Comparison of ENCODE assay signal across 10 cellular contexts in genomic region chr14:78254911-78255431, GRCh38.
DNase-seq lines count a peak whose midpoint lies in the region; ATAC-seq, FAIRE-seq and TF ChIP-seq lines count a peak whose summit lies in the region.
"Had no signal": no experiment of that assay in that cellular context is flagged by ENCODE, and none has a peak within 500 bp of the region (broad histone marks: within the 10 kb centered on the region; RNA-seq: fewer than 3 reads in every experiment).

No MANE protein-coding gene starts in this region.

- no peak overlapping the region for H2AFZ ChIP-seq in HepG2 (ENCODE audit: low read length)
- H2AFZ ChIP-seq in astrocyte (ENCODE audit: low read depth, low read length) = no peak overlapping the region

- H3K4me2 ChIP-seq in HepG2 (ENCODE audit: low read depth, low read length) = no peak overlapping the region
- peak overlapping the region; percentile 14 for H3K4me2 ChIP-seq in astrocyte (ENCODE audit: low read length)

- FAIRE-seq in HepG2 (lab: Jason Lieb, UNC) (no peak), astrocyte (lab: Jason Lieb, UNC) (no peak)

- H4K20me1 ChIP-seq in HepG2 (ENCODE audit: insufficient read depth, low read length) (no peaks in the 10 kb centered on the region), astrocyte (ENCODE audit: insufficient read depth, low read length) (no peaks in the 10 kb centered on the region)

- H3K36me3 ChIP-seq in HepG2 (replicated peaks in 1 of 2; ENCODE audit: control insufficient read depth in 1 of 2, insufficient read depth in 2 of 2, low read length in 2 of 2) = no peaks in the 10 kb centered on the region
- no peaks in the 10 kb centered on the region for H3K36me3 ChIP-seq in right lobe of liver
- H3K36me3 ChIP-seq in astrocyte (ENCODE audit: insufficient read depth, low read length) = no peaks in the 10 kb centered on the region

- no peak overlapping the region for H3K4me3 ChIP-seq in HepG2 (replicated peaks in 1 of 3; ENCODE audit: insufficient read depth in 1 of 3, low read depth in 2 of 3, low read length in 3 of 3)
- no peak overlapping the region for H3K4me3 ChIP-seq in right lobe of liver
- H3K4me3 ChIP-seq in astrocyte (ENCODE audit: insufficient read depth, low read depth, low read length) = no peak overlapping the region

- POLR2A ChIA-PET in HepG2 (lab: Yijun Ruan, JAX) = no interaction called here

- no peaks in the 10 kb centered on the region for H3K4me1 ChIP-seq in HepG2 (ENCODE audit: insufficient read depth, low read length)
- H3K4me1 ChIP-seq in right lobe of liver = no peaks in the 10 kb centered on the region
- peaks cover 11% of the 10 kb centered on the region for H3K4me1 ChIP-seq in astrocyte (ENCODE audit: insufficient read depth, low read length)

- H3K27ac ChIP-seq in HepG2 (ENCODE audit: extremely low read length, insufficient read depth, low read length) (no peak overlapping the region), right lobe of liver (no peak overlapping the region), astrocyte (ENCODE audit: low read depth, low read length) (peak overlapping the region; percentile 81)

- intact Hi-C loops in HepG2 (cut with micrococcal nuclease; ENCODE audit: unreplicated experiment) (no loop called here), right lobe of liver (cut with DNase I) (no loop called here), head of caudate nucleus (cut with DNase I) (no loop called here)

- H3K27ac Mint-ChIP-seq in astrocyte (ENCODE audit: unreplicated experiment) = peak overlapping the region; percentile 87
- no peak overlapping the region for H3K27ac Mint-ChIP-seq in stimulated activated naive CD8-positive, alpha-beta T cell treated with anti-CD3 and anti-CD28 coated beads, Interleukin-15, amount 100 ng/mL, for 72 hours
- H3K27ac Mint-ChIP-seq: WTC11 had no signal

- peaks cover 23% of the 10 kb centered on the region for H3K4me1 Mint-ChIP-seq in astrocyte (ENCODE audit: low read depth, unreplicated experiment)
- peaks cover 10% of the 10 kb centered on the region for H3K4me1 Mint-ChIP-seq in stimulated activated naive CD8-positive, alpha-beta T cell treated with anti-CD3 and anti-CD28 coated beads, Interleukin-15, amount 100 ng/mL, for 72 hours
- H3K4me1 Mint-ChIP-seq: WTC11 had no signal

- H3K4me3 Mint-ChIP-seq in astrocyte (ENCODE audit: unreplicated experiment) = no peak overlapping the region
- H3K4me3 Mint-ChIP-seq in stimulated activated naive CD8-positive, alpha-beta T cell treated with anti-CD3 and anti-CD28 coated beads, Interleukin-15, amount 100 ng/mL, for 72 hours = no peak overlapping the region
- H3K4me3 Mint-ChIP-seq: WTC11 had no signal

- in situ Hi-C loops in HepG2 (cut with HindIII; ENCODE audit: extremely low pct_ligation_motif_present, low pct_unique_long_range_greater_than_20kb) = no loop called here

- no peaks in the 10 kb centered on the region for H3K36me3 Mint-ChIP-seq in astrocyte (ENCODE audit: low read depth, unreplicated experiment)
- H3K36me3 Mint-ChIP-seq: WTC11 had no signal

- no TSS peak for BruUV-seq in HepG2 (replicated peaks; lab: Mats Ljungman, UMichigan)

- H3K79me2 ChIP-seq in HepG2 (ENCODE audit: insufficient read depth, low read length) (no peaks in the 10 kb centered on the region), astrocyte (ENCODE audit: insufficient read depth, low read length) (no peaks in the 10 kb centered on the region)

- peaks cover 5% of the 10 kb centered on the region for H3K27me3 Mint-ChIP-seq in astrocyte (ENCODE audit: low read depth, unreplicated experiment)
- peaks cover 6% of the 10 kb centered on the region for H3K27me3 Mint-ChIP-seq in stimulated activated naive CD8-positive, alpha-beta T cell treated with anti-CD3 and anti-CD28 coated beads, Interleukin-15, amount 100 ng/mL, for 72 hours

- CTCF ChIA-PET in HepG2 (lab: Yijun Ruan, JAX; ENCODE audit: low intra/inter-chr PET ratio, low total read pairs) = no interaction called here

- 3% methylated on average over 7 of the region's 9 CpGs for WGBS in HepG2 (ENCODE audit: low lambda C conversion rate)
- WGBS in right lobe of liver (ENCODE audit: insufficient coverage, low coverage, low lambda C conversion rate, missing lambda C conversion rate) = 32% methylated on average over 9 of the region's 9 CpGs

- H3K9ac ChIP-seq in HepG2 (ENCODE audit: insufficient read depth, low read depth, low read length) = no peak overlapping the region
- H3K9ac ChIP-seq in astrocyte (ENCODE audit: low read length) = no peak overlapping the region

- no peak for TF ChIP-seq POLR2A in HepG2 (IDR thresholded peaks at IDR 0.05; ENCODE audit: insufficient read depth in 1 of 2, low read depth in 2 of 2, low read length in 2 of 2)
- TF ChIP-seq POLR2A in right lobe of liver (IDR thresholded peaks at IDR 0.05) = no peak

- DNase-seq in HepG2 (ENCODE audit: low spot score) (no peak), right lobe of liver (no peak), NCI-H2107 (lab: John Stamatoyannopoulos, UW) (peak; percentile 97), astrocyte (ENCODE audit: low read depth) (peak; percentile 98), head of caudate nucleus (no peak), omental fat pad (ENCODE audit: low spot score) (no peak)
- DNase-seq in stimulated activated naive CD8-positive, alpha-beta T cell treated with anti-CD3 and anti-CD28 coated beads, Interleukin-15, amount 100 ng/mL, for 72 hours = peak; percentile 8 to 54
- DNase-seq: KG1 had no signal

- TF ChIP-seq EP300 in HepG2 (IDR thresholded peaks at IDR 0.05; ENCODE audit: low read depth in 2 of 2, low read length in 2 of 2) (no peak), HepG2 (CRISPR knock-in tag; IDR thresholded peaks at IDR 0.05; ENCODE audit: borderline replicate concordance) (no peak)

- no peak for TF ChIP-seq CTCF in HepG2 (CRISPR knock-in tag; IDR thresholded peaks at IDR 0.05)
- no peak for TF ChIP-seq CTCF in right lobe of liver (IDR thresholded peaks at IDR 0.05)
- no peak for TF ChIP-seq CTCF in astrocyte (IDR thresholded peaks at IDR 0.05; ENCODE audit: insufficient read depth, low read depth, low read length)
- no peak for TF ChIP-seq CTCF in omental fat pad (IDR thresholded peaks at IDR 0.05)

- no peaks in the 10 kb centered on the region for H3K9me3 ChIP-seq in HepG2 (ENCODE audit: low read length)
- no peaks in the 10 kb centered on the region for H3K9me3 ChIP-seq in right lobe of liver
- H3K9me3 ChIP-seq in astrocyte (ENCODE audit: insufficient read depth, low read depth, low read length) = no peaks in the 10 kb centered on the region

- H3K9me3 Mint-ChIP-seq in astrocyte (ENCODE audit: unreplicated experiment) = peaks cover 5% of the 10 kb centered on the region
- peaks cover 0 to 10% of the 10 kb centered on the region in 2 donors for H3K9me3 Mint-ChIP-seq in stimulated activated naive CD8-positive, alpha-beta T cell treated with anti-CD3 and anti-CD28 coated beads, Interleukin-15, amount 100 ng/mL, for 72 hours
- H3K9me3 Mint-ChIP-seq: WTC11 had no signal

- no peaks in the 10 kb centered on the region; a peak in 2 of 5 replicates for H3K27me3 ChIP-seq in HepG2 (ENCODE audit: control insufficient read depth in 1 of 2, insufficient read depth in 2 of 2, low read length in 2 of 2)
- no peaks in the 10 kb centered on the region for H3K27me3 ChIP-seq in right lobe of liver
- H3K27me3 ChIP-seq in astrocyte (ENCODE audit: insufficient read depth, low read length) = peaks cover 5% of the 10 kb centered on the region

- TF ChIP-seq RAD21 in HepG2 (CRISPR knock-in tag; IDR thresholded peaks at IDR 0.05) = no peak

- no peak for ATAC-seq in HepG2
- ATAC-seq in right lobe of liver = no peak
- peak; percentile 78 for ATAC-seq in stimulated activated naive CD8-positive, alpha-beta T cell treated with anti-CD3 and anti-CD28 coated beads, Interleukin-15, amount 100 ng/mL, for 72 hours
- no peak for ATAC-seq in GM21619 (IDR thresholded peaks at IDR 0.05; ENCODE audit: unreplicated experiment)
- no peak for ATAC-seq in omental fat pad (ENCODE audit: low FRiP score)
- ATAC-seq: WTC11 had no signal

TF ChIP-seq in HepG2, 621 proteins besides CTCF, POLR2A, EP300 and RAD21:
- peak; percentile 67 for TF ChIP-seq MNT (IDR thresholded peaks at IDR 0.05)
- no peak for TF ChIP-seq ZMYM3 (CRISPR knock-in tag; IDR thresholded peaks at IDR 0.05)
- no peak for TF ChIP-seq KDM5A (IDR thresholded peaks at IDR 0.05; ENCODE audit: borderline replicate concordance, low read length)
- no peak for TF ChIP-seq ZNF766 (CRISPR knock-in tag; IDR thresholded peaks at IDR 0.05; ENCODE audit: borderline replicate concordance)

Comparison
In these comparisons a context has a peak if more than half of its experiments do, and no peak if none do; other contexts are left out.
1. DNase-seq: peak in NCI-H2107 (single experiment), astrocyte (single experiment) and stimulated activated naive CD8-positive, alpha-beta T cell treated with anti-CD3 and anti-CD28 coated beads, Interleukin-15, amount 100 ng/mL, for 72 hours (2 of 2); none in HepG2 (single experiment), right lobe of liver (0 of 3), head of caudate nucleus (0 of 42) and omental fat pad (single experiment).